In the genomic region with DNA sequence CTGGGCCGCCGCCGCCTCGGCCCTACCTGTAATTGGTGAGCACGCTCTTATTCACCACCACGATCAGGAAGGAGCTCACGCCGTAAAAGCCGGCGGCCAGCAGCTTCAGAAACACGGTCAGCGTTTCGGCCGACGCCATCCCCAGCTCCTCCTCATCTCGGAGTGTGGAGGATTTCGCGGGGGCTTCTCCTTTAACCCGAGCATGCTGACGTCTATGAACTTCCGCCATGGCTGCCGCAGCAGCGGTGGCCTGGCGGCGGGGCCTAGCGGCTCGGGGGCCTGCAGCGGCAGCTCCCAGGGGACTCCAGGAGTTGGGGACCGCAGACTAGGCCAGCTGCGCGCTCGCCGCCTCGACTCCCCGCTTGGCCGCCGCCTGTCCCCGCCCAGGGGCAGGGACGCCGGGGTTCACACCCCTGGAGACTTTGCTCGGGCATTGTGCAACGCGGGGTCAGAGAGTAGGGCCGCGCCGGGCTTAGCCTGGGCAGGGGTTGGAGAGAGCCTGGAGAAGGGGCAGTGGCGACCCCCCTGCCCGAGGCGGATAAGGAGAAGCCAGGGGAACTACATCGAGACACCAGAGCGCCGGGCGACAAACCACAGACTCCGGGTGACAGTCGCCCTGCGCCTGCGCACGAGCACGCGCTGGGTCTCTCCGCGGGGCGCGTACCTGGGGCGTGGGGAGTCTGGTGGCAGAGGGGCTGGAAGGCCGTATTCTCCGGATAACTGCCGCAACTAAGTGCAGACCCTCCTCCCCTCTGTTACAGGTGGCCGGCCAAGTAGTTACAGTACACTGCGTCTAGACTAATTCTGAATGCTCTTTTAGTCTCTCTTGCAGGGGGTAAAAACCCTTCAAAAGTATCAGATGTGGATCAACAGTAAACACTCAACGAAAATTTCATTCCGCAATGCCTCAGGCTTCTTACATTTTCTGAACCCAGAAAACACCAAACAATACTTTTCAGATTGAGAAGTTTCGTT, we compare ENCODE assay signal across 1 cellular context.
TF ChIP-seq lines count a peak whose summit lies in the region.

SLC35D1 (minus strand) TSS at position 364 of the 975 bp plus-strand sequence; CDS start at position 229, 135 bp downstream.

TF ChIP-seq in HCT116, 20 proteins besides CTCF, POLR2A, EP300 and RAD21 (continued from another document):
- TF ChIP-seq, protein P1, sequence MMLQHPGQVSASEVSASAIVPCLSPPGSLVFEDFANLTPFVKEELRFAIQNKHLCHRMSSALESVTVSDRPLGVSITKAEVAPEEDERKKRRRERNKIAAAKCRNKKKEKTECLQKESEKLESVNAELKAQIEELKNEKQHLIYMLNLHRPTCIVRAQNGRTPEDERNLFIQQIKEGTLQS (IDR thresholded peaks at IDR 0.05): no peak
- TF ChIP-seq MAX (IDR thresholded peaks at IDR 0.05) (peak; percentile 69), ZFX (IDR thresholded peaks at IDR 0.05) (peak; percentile 96), EZH2 (IDR thresholded peaks at IDR 0.05) (no peak), SP1 (IDR thresholded peaks at IDR 0.05; ENCODE audit: low read depth) (0 out of 2 replicates have a peak, but pooled peaks have one; percentile 17), FOSL1 (IDR thresholded peaks at IDR 0.05; ENCODE audit: low read depth) (no peak)
- TF ChIP-seq, protein P2, sequence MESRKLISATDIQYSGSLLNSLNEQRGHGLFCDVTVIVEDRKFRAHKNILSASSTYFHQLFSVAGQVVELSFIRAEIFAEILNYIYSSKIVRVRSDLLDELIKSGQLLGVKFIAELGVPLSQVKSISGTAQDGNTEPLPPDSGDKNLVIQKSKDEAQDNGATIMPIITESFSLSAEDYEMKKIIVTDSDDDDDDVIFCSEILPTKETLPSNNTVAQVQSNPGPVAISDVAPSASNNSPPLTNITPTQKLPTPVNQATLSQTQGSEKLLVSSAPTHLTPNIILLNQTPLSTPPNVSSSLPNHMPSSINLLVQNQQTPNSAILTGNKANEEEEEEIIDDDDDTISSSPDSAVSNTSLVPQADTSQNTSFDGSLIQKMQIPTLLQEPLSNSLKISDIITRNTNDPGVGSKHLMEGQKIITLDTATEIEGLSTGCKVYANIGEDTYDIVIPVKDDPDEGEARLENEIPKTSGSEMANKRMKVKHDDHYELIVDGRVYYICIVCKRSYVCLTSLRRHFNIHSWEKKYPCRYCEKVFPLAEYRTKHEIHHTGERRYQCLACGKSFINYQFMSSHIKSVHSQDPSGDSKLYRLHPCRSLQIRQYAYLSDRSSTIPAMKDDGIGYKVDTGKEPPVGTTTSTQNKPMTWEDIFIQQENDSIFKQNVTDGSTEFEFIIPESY (IDR thresholded peaks at IDR 0.05; ENCODE audit: extremely low read depth, insufficient replicate concordance, low read length): peak; percentile 54
